Comparison of ENCODE assay signal across 8 cellular contexts in the genomic region with DNA sequence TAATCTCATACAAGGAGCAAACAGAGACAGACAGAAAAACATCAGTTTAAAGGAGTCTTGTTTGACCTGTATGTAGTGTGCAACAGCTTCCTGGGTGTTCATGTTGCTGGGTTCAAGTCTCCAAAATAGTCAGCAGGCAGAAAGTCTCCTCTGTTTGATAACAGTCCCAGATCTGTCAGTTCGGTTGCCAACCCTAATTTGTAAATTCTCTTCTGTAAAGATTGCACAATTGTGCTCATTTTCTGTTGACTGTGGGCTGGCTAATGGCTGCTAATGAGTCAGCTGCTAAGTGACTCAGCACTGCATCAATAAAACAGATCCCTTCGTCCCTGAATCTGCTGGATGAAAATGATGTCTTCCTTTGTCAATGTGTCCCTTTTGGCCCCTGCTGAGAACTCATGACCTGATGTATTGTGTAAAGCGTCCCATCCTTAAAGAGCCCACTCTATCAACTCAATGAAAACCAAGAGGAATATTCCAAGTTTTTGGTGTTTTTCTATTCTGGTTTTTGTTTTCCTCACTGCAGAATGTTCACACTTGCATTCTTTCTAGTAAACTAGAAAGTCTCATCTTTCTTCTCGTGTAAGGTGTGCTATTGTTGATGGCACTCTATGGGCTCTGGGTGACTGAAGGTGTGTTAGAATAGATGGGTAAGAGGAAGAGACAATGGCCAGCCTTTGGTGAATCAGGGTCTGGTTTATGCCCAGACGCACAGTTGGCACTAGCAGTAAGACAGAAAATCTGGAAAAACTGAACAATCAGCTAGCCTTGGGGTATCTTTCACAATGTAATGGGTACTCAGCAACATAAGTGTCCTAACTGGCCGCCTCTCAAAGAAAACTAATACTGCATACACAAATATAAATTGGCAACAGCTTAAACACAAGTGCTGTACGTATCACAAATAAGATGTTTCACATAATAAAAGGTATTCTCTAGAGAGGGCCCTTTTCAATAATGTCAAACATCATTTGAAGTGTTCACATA.
DNase-seq lines count a peak whose midpoint lies in the region; ATAC-seq and TF ChIP-seq lines count a peak whose summit lies in the region.

No MANE protein-coding gene starts in this region.

- no peaks in the 10 kb centered on the region for H3K27me3 ChIP-seq in MG63
- H3K27me3 ChIP-seq in hepatocyte: no peaks in the 10 kb centered on the region
- no peaks in the 10 kb centered on the region for H3K27me3 ChIP-seq in stomach

- no peak overlapping the region for H3K4me3 Mint-ChIP-seq in activated T-helper 17 cell treated with anti-CD3 and anti-CD28 coated beads, Interleukin-2, amount 50 U/mL, for 72 hours
- H3K4me3 Mint-ChIP-seq in chondrocyte (ENCODE audit: unreplicated experiment): no peak overlapping the region

- peak; percentile 61 for ATAC-seq in activated T-helper 17 cell treated with anti-CD3 and anti-CD28 coated beads, Interleukin-2, amount 50 U/mL, for 72 hours (replicated peaks)
- ATAC-seq in HG02973 (IDR thresholded peaks at IDR 0.05; ENCODE audit: unreplicated experiment): no peak

- no peaks in the 10 kb centered on the region for H3K36me3 ChIP-seq in MG63
- no peaks in the 10 kb centered on the region for H3K36me3 ChIP-seq in hepatocyte (replicated peaks; ENCODE audit: insufficient read depth, low read depth)
- H3K36me3 ChIP-seq in stomach: no peaks in the 10 kb centered on the region

- H3K4me2 ChIP-seq in hepatocyte: peak overlapping the region; percentile 7

- no peaks in the 10 kb centered on the region for H3K36me3 Mint-ChIP-seq in activated T-helper 17 cell treated with anti-CD3 and anti-CD28 coated beads, Interleukin-2, amount 50 U/mL, for 72 hours (ENCODE audit: low read depth)
- H3K36me3 Mint-ChIP-seq in chondrocyte (ENCODE audit: low read depth): no peaks in the 10 kb centered on the region

- TF ChIP-seq EP300 in stomach (IDR thresholded peaks at IDR 0.05): no peak

- TF ChIP-seq POLR2A in stomach (IDR thresholded peaks at IDR 0.05): no peak

- peak overlapping the region; percentile 1 for H2AFZ ChIP-seq in hepatocyte

- DNase-seq in AG08395 (ENCODE audit: low spot score) (peak; percentile 90), MG63 (peak; percentile 69), hepatocyte (ENCODE audit: low spot score) (peak; percentile 76), stomach (peak; percentile 39), NCI-H524 treated with DMSO at 0.1 percent for 48 hours (lab: John Stamatoyannopoulos, UW) (no peak), chondrocyte (ENCODE audit: low spot score) (no peak)

- peak overlapping the region; percentile 92 for H3K27ac ChIP-seq in hepatocyte
- peak overlapping the region in 4 of 5 donors; percentile 48 to 63 (median 54) for H3K27ac ChIP-seq in stomach

- no peaks in the 10 kb centered on the region for H3K9me3 ChIP-seq in MG63
- H3K9me3 ChIP-seq in hepatocyte (ENCODE audit: low read depth): no peaks in the 10 kb centered on the region
- no peaks in the 10 kb centered on the region for H3K9me3 ChIP-seq in stomach

- H3K4me1 Mint-ChIP-seq in activated T-helper 17 cell treated with anti-CD3 and anti-CD28 coated beads, Interleukin-2, amount 50 U/mL, for 72 hours: peaks cover 5% of the 10 kb centered on the region
- peaks cover 9% of the 10 kb centered on the region for H3K4me1 Mint-ChIP-seq in chondrocyte (ENCODE audit: low read depth)

- WGBS in hepatocyte (ENCODE audit: low lambda C conversion rate, missing lambda C conversion rate): 58% methylated on average over 7 of the region's 7 CpGs
- 57 to 64% (median 59%) methylated on average over 7 of the region's 7 CpGs for WGBS in stomach, 5 donors

- no peaks in the 10 kb centered on the region for H3K9me3 Mint-ChIP-seq in activated T-helper 17 cell treated with anti-CD3 and anti-CD28 coated beads, Interleukin-2, amount 50 U/mL, for 72 hours
- H3K9me3 Mint-ChIP-seq in chondrocyte (ENCODE audit: low read depth): no peaks in the 10 kb centered on the region

- peaks cover 21% of the 10 kb centered on the region for H3K4me1 ChIP-seq in hepatocyte (ENCODE audit: insufficient read depth)
- H3K4me1 ChIP-seq in stomach: peaks cover 18 to 28% (median 25%) of the 10 kb centered on the region in 4 donors

- H3K79me2 ChIP-seq in hepatocyte: no peaks in the 10 kb centered on the region

- no peak overlapping the region for H3K27ac Mint-ChIP-seq in activated T-helper 17 cell treated with anti-CD3 and anti-CD28 coated beads, Interleukin-2, amount 50 U/mL, for 72 hours
- no peak overlapping the region for H3K27ac Mint-ChIP-seq in chondrocyte (ENCODE audit: unreplicated experiment)

- no peaks in the 10 kb centered on the region for H3K9me2 ChIP-seq in hepatocyte (replicated peaks; ENCODE audit: insufficient read depth)

- H3K27me3 Mint-ChIP-seq in activated T-helper 17 cell treated with anti-CD3 and anti-CD28 coated beads, Interleukin-2, amount 50 U/mL, for 72 hours: peaks cover 12% of the 10 kb centered on the region
- peaks cover 1% of the 10 kb centered on the region for H3K27me3 Mint-ChIP-seq in chondrocyte (ENCODE audit: low read depth)

- intact Hi-C loops in stomach (cut with DNase I; ENCODE audit: low total_unique reads): no loop called here

- no peaks in the 10 kb centered on the region for H4K20me1 ChIP-seq in hepatocyte (ENCODE audit: insufficient read depth, poor library complexity, severe bottlenecking)

- no peak for TF ChIP-seq CTCF in hepatocyte (IDR thresholded peaks at IDR 0.05; ENCODE audit: poor library complexity)
- TF ChIP-seq CTCF in stomach (IDR thresholded peaks at IDR 0.05): no peak
- no peak for TF ChIP-seq CTCF in chondrocyte (IDR thresholded peaks at IDR 0.05)

- H3K4me3 ChIP-seq in MG63 (no peak overlapping the region), hepatocyte (no peak overlapping the region), stomach (no peak overlapping the region)

Comparison
In these comparisons a context has a peak if more than half of its experiments do, and no peak if none do; other contexts are left out.
1. DNase-seq: peak in AG08395 (single experiment), MG63 (single experiment), hepatocyte (single experiment) and stomach (single experiment); none in NCI-H524 treated with DMSO at 0.1 percent for 48 hours (single experiment) and chondrocyte (single experiment).